In genomic region chr2:29627366-29627765, GRCh38 we compare ENCODE assay signal across 17 cellular contexts.
A peak's percentile ranks its signal among the peaks of the same experiment; 100 is the strongest.
DNase-seq lines count a peak whose midpoint lies in the region; ATAC-seq and TF ChIP-seq lines count a peak whose summit lies in the region.
"Had no signal": no experiment of that assay in that cellular context is flagged by ENCODE, and none has a peak within 500 bp of the region (broad histone marks: within the 10 kb centered on the region; RNA-seq: fewer than 3 reads in every experiment).

No MANE protein-coding gene starts in this region.

- no peak for TF ChIP-seq CTCF in endodermal cell (conservative IDR thresholded peaks at IDR 0.05)
- TF ChIP-seq CTCF in neural crest cell (conservative IDR thresholded peaks at IDR 0.05), result no peak

- ATAC-seq in HG02981 (IDR thresholded peaks at IDR 0.05; ENCODE audit: unreplicated experiment) (no peak), GM18867 (IDR thresholded peaks at IDR 0.05; ENCODE audit: unreplicated experiment) (no peak)
- ATAC-seq: natural killer cell treated with Interleukin-12 subunit alpha and Interleukin-12 subunit beta and Interleukin-15 and Interleukin-18, amount 100 ng/mL, for 72 hours; sciatic nerve had no signal

- H3K4me1 ChIP-seq in NT2/D1 (ENCODE audit: insufficient read depth, insufficient read length) (peaks cover 2% of the 10 kb centered on the region), endodermal cell (ENCODE audit: control insufficient read depth, insufficient read depth, low read length) (no peaks in the 10 kb centered on the region)
- H3K4me1 ChIP-seq: Peyer's patch had no signal

- H3K9me3 Mint-ChIP-seq in endodermal cell, result peaks cover 4% of the 10 kb centered on the region
- H3K9me3 Mint-ChIP-seq in neural crest cell, result peaks cover 3% of the 10 kb centered on the region
- H3K9me3 Mint-ChIP-seq: natural killer cell treated with Interleukin-12 subunit alpha and Interleukin-12 subunit beta and Interleukin-15 and Interleukin-18, amount 100 ng/mL, for 72 hours had no signal

- no peaks in the 10 kb centered on the region for H3K36me3 Mint-ChIP-seq in endodermal cell (ENCODE audit: low read depth)
- H3K36me3 Mint-ChIP-seq in neural crest cell (ENCODE audit: low read depth), result no peaks in the 10 kb centered on the region
- H3K36me3 Mint-ChIP-seq: activated naive CD8-positive, alpha-beta T cell; CD4-positive, alpha-beta memory T cell; natural killer cell treated with Interleukin-12 subunit alpha and Interleukin-12 subunit beta and Interleukin-15 and Interleukin-18, amount 100 ng/mL, for 72 hours had no signal

- H3K4me3 ChIP-seq in NT2/D1 (ENCODE audit: insufficient read length, low read depth), result no peak overlapping the region
- no peak overlapping the region for H3K4me3 ChIP-seq in endodermal cell (ENCODE audit: low read length)
- H3K4me3 ChIP-seq: left ventricle myocardium inferior, Peyer's patch had no signal

- H3K36me3 ChIP-seq in NT2/D1 (ENCODE audit: insufficient read depth, insufficient read length, low read length) (no peaks in the 10 kb centered on the region), endodermal cell (ENCODE audit: control insufficient read depth, insufficient read depth, low read length) (no peaks in the 10 kb centered on the region)
- H3K36me3 ChIP-seq: left ventricle myocardium inferior, Peyer's patch had no signal

- H3K4me1 Mint-ChIP-seq in endodermal cell, result peaks cover 19% of the 10 kb centered on the region
- peaks cover 16% of the 10 kb centered on the region for H3K4me1 Mint-ChIP-seq in neural crest cell
- H3K4me1 Mint-ChIP-seq: CD4-positive, alpha-beta memory T cell had no signal

- 42% methylated on average over 5 of the region's 5 CpGs; no CpG with 5 or more reads in 1 of the 2 experiments for WGBS in endodermal cell (ENCODE audit: insufficient coverage in 1 of 2, insufficient read length in 1 of 2), 2 experiments

- H3K27me3 ChIP-seq in NT2/D1 (ENCODE audit: insufficient read depth, insufficient read length) (no peaks in the 10 kb centered on the region), endodermal cell (ENCODE audit: control insufficient read depth, insufficient read depth, low read length, poor library complexity, severe bottlenecking) (no peaks in the 10 kb centered on the region)
- H3K27me3 ChIP-seq: Peyer's patch had no signal

- H3K27ac Mint-ChIP-seq in endodermal cell (no peak overlapping the region), neural crest cell (ENCODE audit: unreplicated experiment) (peak overlapping the region; percentile 7)
- H3K27ac Mint-ChIP-seq: activated naive CD8-positive, alpha-beta T cell; CD4-positive, alpha-beta memory T cell; dendritic cell treated with granulocyte-macrophage colony-stimulating factor and Interleukin-4, amounts not matched to agents 40 ng/mL and 50 ng/mL, for 4 days; natural killer cell treated with Interleukin-12 subunit alpha and Interleukin-12 subunit beta and Interleukin-15 and Interleukin-18, amount 100 ng/mL, for 72 hours had no signal

- H3K9me3 ChIP-seq in NT2/D1 (ENCODE audit: insufficient read depth, low read length) (no peaks in the 10 kb centered on the region), endodermal cell (ENCODE audit: control insufficient read depth, low read length) (peaks cover 5% of the 10 kb centered on the region)
- H3K9me3 ChIP-seq: left ventricle myocardium inferior, Peyer's patch had no signal

- H3K4me3 Mint-ChIP-seq in endodermal cell (no peak overlapping the region), neural crest cell (no peak overlapping the region)
- H3K4me3 Mint-ChIP-seq: activated naive CD8-positive, alpha-beta T cell; CD4-positive, alpha-beta memory T cell; dendritic cell treated with granulocyte-macrophage colony-stimulating factor and Interleukin-4, amounts not matched to agents 40 ng/mL and 50 ng/mL, for 4 days; natural killer cell treated with Interleukin-12 subunit alpha and Interleukin-12 subunit beta and Interleukin-15 and Interleukin-18, amount 100 ng/mL, for 72 hours had no signal

- peak overlapping the region; percentile 35 for H3K27ac ChIP-seq in endodermal cell (ENCODE audit: low read depth, low read length)
- H3K27ac ChIP-seq: left ventricle myocardium inferior, Peyer's patch had no signal

- DNase-seq in EH (ENCODE audit: low read depth), result peak; percentile 81
- peak; percentile 44 for DNase-seq in NT2/D1 (ENCODE audit: low read depth, low spot score)
- DNase-seq in endodermal cell, result peak; percentile 84
- DNase-seq in neural crest cell (ENCODE audit: low read depth, low spot score), result no peak
- no peak for DNase-seq in Kasumi-1 (lab: John Stamatoyannopoulos, UW)
- DNase-seq in NCI-H1930 (lab: John Stamatoyannopoulos, UW), result no peak
- DNase-seq: CD4-positive, alpha-beta memory T cell; left ventricle myocardium inferior; NCI-H2171; Peyer's patch; T-helper 9 cell had no signal

- no peak overlapping the region for H3K9ac ChIP-seq in NT2/D1 (ENCODE audit: insufficient read length, low read depth)
- H3K9ac ChIP-seq in endodermal cell (ENCODE audit: extremely low read depth, low read length, poor library complexity, severe bottlenecking), result no peak overlapping the region

- H3K27me3 Mint-ChIP-seq in endodermal cell (ENCODE audit: insufficient read depth) (peaks cover 10% of the 10 kb centered on the region), neural crest cell (ENCODE audit: low read depth) (no peaks in the 10 kb centered on the region)
- H3K27me3 Mint-ChIP-seq: dendritic cell treated with granulocyte-macrophage colony-stimulating factor and Interleukin-4, amounts not matched to agents 40 ng/mL and 50 ng/mL, for 4 days had no signal

Comparison
In these comparisons a context has a peak if more than half of its experiments do, and no peak if none do; other contexts are left out.
1. DNase-seq: peak in EH (single experiment), NT2/D1 (single experiment) and endodermal cell (single experiment); none in neural crest cell (single experiment), Kasumi-1 (0 of 2) and NCI-H1930 (0 of 2).